ENCODE assay signal across 32 cellular contexts in genomic region chr20:33306228-33306627, GRCh38. TPM values are rescaled to one million over a fixed set of nuclear protein-coding genes. Genes with fewer than 3 reads are reported as not detected.
"Had no signal": no experiment of that assay in that cellular context is flagged by ENCODE, and none has a peak within 500 bp of the region (broad histone marks: within the 10 kb centered on the region; RNA-seq: fewer than 3 reads in every experiment).

No MANE protein-coding gene starts in this region.

- H3K4me3 ChIP-seq: body of pancreas, esophagus muscularis mucosa, gastrocnemius medialis had no signal

- H3K9me3 ChIP-seq: body of pancreas, esophagus muscularis mucosa, gastrocnemius medialis had no signal

- H3K27ac ChIP-seq: body of pancreas, esophagus muscularis mucosa, foreskin keratinocyte, gastrocnemius medialis, WERI-Rb-1 had no signal

- H3K4me1 ChIP-seq: body of pancreas, esophagus muscularis mucosa, foreskin keratinocyte, gastrocnemius medialis had no signal

- H3K36me3 ChIP-seq: esophagus muscularis mucosa, gastrocnemius medialis, WERI-Rb-1 had no signal

- ATAC-seq: activated CD4-positive, CD25-positive, alpha-beta regulatory T cell treated with anti-CD3 and anti-CD28 coated beads, Interleukin-2, amount 50 U/mL, for 24 hours; activated CD8-positive, alpha-beta T cell treated with anti-CD3 and anti-CD28 coated beads for 36 hours; activated T-cell treated with anti-CD3 and anti-CD28 coated beads, Interleukin-2, amount 50 U/mL, for 4 hours; activated T-helper 17 cell treated with anti-CD3 and anti-CD28 coated beads, Interleukin-2, amount 50 U/mL, for 72 hours; body of pancreas; effector memory CD8-positive, alpha-beta T cell; gastrocnemius medialis; T-helper 17 cell had no signal

- FAIRE-seq: colon had no signal

- H3K27me3 ChIP-seq: body of pancreas, foreskin keratinocyte, gastrocnemius medialis had no signal

- DNase-seq: activated B cell treated with CpG ODN at 0.5 μM for 24 hours; activated CD4-positive, alpha-beta T cell treated with anti-CD3 and anti-CD28 coated beads for 48 hours; activated CD4-positive, alpha-beta T cell treated with anti-CD3 and anti-CD28 coated beads, Interleukin-2, amount 50 U/mL, for 1 hour; activated CD4-positive, alpha-beta T cell treated with anti-CD3 and anti-CD28 coated beads, Interleukin-2, amount 50 U/mL, for 48 hours; activated CD8-positive, alpha-beta memory T cell treated with anti-CD3 and anti-CD28 coated beads for 24 hours; activated CD8-positive, alpha-beta T cell treated with anti-CD3 and anti-CD28 coated beads for 36 hours; activated effector memory CD4-positive, alpha-beta T cell treated with Interleukin-2 at 50 U/mL for 16 hours; activated gamma-delta T cell treated with Interleukin-2 at 50 U/mL for 16 hours; activated naive CD4-positive, alpha-beta T cell treated with anti-CD3 and anti-CD28 coated beads, Interleukin-2, amount 50 U/mL, for 16 hours; activated naive CD4-positive, alpha-beta T cell treated with Interleukin-2 at 50 U/mL for 16 hours; activated T-cell treated with anti-CD3 and anti-CD28 coated beads, Interleukin-2, amount 50 U/mL, for 4 hours; amniotic stem cell; aorta; body of pancreas; caudate nucleus; cortex of kidney; dermis blood vessel endothelial cell; effector CD4-positive, alpha-beta T cell; effector memory CD8-positive, alpha-beta T cell; erythroblast; gastrocnemius medialis; glutamatergic neuron; T-helper 1 cell; T-helper 17 cell; T1000; WERI-Rb-1 had no signal

RNA-seq across cellular contexts. Expression of gene BPIFB1, which starts 23.2 kb away (rescaled TPM):
- total RNA-seq: activated B cell treated with CpG ODN at 0.5 μM for 24 hours; activated CD8-positive, alpha-beta T cell treated with anti-CD3 and anti-CD28 coated beads for 36 hours; activated T-cell treated with anti-CD3 and anti-CD28 coated beads, Interleukin-2, amount 50 U/mL, for 4 hours; activated T-helper 17 cell treated with anti-CD3 and anti-CD28 coated beads, Interleukin-2, amount 50 U/mL, for 72 hours; aorta; body of pancreas; chondrocyte; dermis blood vessel endothelial cell; esophagus muscularis mucosa; foreskin keratinocyte; gastrocnemius medialis; T-helper 17 cell had no signal
- polyA plus RNA-seq: foreskin keratinocyte had no signal
